12 cellular contexts compared by ENCODE assay signal in genomic region chr1:75985827-75986226, GRCh38. TPM values are rescaled to one million over a fixed set of nuclear protein-coding genes. Genes with fewer than 3 reads are reported as not detected.
A peak's percentile ranks its signal among the peaks of the same experiment; 100 is the strongest.
DNase-seq lines count a peak whose midpoint lies in the region; ATAC-seq and TF ChIP-seq lines count a peak whose summit lies in the region.
"Had no signal": no experiment of that assay in that cellular context is flagged by ENCODE, and none has a peak within 500 bp of the region (broad histone marks: within the 10 kb centered on the region; RNA-seq: fewer than 3 reads in every experiment).

No MANE protein-coding gene starts in this region.

- H3K4me1 ChIP-seq in suprapubic skin = no peaks in the 10 kb centered on the region

- DNase-seq in AG08396 (ENCODE audit: low spot score) (peak; percentile 7), NB4 (ENCODE audit: low read depth) (peak; percentile 4), HUDEP-2 (lab: John Stamatoyannopoulos, UW; ENCODE audit: unreplicated experiment in 76 of 76) (no peak), suprapubic skin (ENCODE audit: low spot score in 2 of 2) (no peak), NCI-H748 treated with DMSO at 0.1 percent for 48 hours (lab: John Stamatoyannopoulos, UW) (no peak), hepatic stellate cell (ENCODE audit: low spot score) (no peak)
- DNase-seq: activated CD8-positive, alpha-beta T cell treated with anti-CD3 and anti-CD28 coated beads, Interleukin-2, amount 10 ng/mL, durations not matched to agents 7 days and 5 days; caudate nucleus; SIG-M5 had no signal

- no peak for TF ChIP-seq POLR2A in NB4 (IDR thresholded peaks at IDR 0.05; ENCODE audit: extremely low read depth, insufficient read length)
- no peak for TF ChIP-seq POLR2A in suprapubic skin (IDR thresholded peaks at IDR 0.05)

- no peak for TF ChIP-seq CTCF in NB4 (IDR thresholded peaks at IDR 0.05; ENCODE audit: low read depth, low read length)
- TF ChIP-seq CTCF in suprapubic skin (IDR thresholded peaks at IDR 0.05) = no peak

- no peaks in the 10 kb centered on the region for H3K36me3 ChIP-seq in suprapubic skin

- H3K27ac ChIP-seq in suprapubic skin = no peak overlapping the region

- peak; percentile 67 for ATAC-seq in GM19372 (IDR thresholded peaks at IDR 0.05; ENCODE audit: low read depth, unreplicated experiment)
- ATAC-seq in HG02884 (IDR thresholded peaks at IDR 0.05; ENCODE audit: unreplicated experiment) = peak; percentile 85
- ATAC-seq: activated CD8-positive, alpha-beta T cell treated with anti-CD3 and anti-CD28 coated beads, Interleukin-2, amount 10 ng/mL, durations not matched to agents 7 days and 5 days had no signal

- peaks cover 13% of the 10 kb centered on the region for H3K27me3 ChIP-seq in suprapubic skin

- WGBS in suprapubic skin = 88% methylated on average over 4 of the region's 4 CpGs

- no peak for TF ChIP-seq EP300 in suprapubic skin (IDR thresholded peaks at IDR 0.05)

- H3K9me3 ChIP-seq in suprapubic skin = no peaks in the 10 kb centered on the region

- H3K4me3 ChIP-seq in NB4 (ENCODE audit: low read depth, low read length) (no peak overlapping the region), suprapubic skin (no peak overlapping the region)

RNA-seq across cellular contexts. Expression of gene ASB17, which starts 53.6 kb away (rescaled TPM):
- not detected for total RNA-seq in suprapubic skin
- total RNA-seq: activated CD8-positive, alpha-beta T cell treated with anti-CD3 and anti-CD28 coated beads, Interleukin-2, amount 10 ng/mL, durations not matched to agents 7 days and 5 days; neural crest cell had no signal

Comparison
In these comparisons a context has a peak if more than half of its experiments do, and no peak if none do; other contexts are left out.
1. DNase-seq: peak in AG08396 (single experiment) and NB4 (single experiment); none in HUDEP-2 (0 of 76), suprapubic skin (0 of 2), NCI-H748 treated with DMSO at 0.1 percent for 48 hours (single experiment) and hepatic stellate cell (single experiment).